In genomic region chr2:121695179-121695451, GRCh38 we compare ENCODE assay signal across 1 cellular context.
TF ChIP-seq lines count a peak whose summit lies in the region.

No MANE protein-coding gene starts in this region.

TF ChIP-seq in IMR-90, 13 proteins besides CTCF, POLR2A, EP300 and RAD21 (continued from another document):
- TF ChIP-seq, protein P1, sequence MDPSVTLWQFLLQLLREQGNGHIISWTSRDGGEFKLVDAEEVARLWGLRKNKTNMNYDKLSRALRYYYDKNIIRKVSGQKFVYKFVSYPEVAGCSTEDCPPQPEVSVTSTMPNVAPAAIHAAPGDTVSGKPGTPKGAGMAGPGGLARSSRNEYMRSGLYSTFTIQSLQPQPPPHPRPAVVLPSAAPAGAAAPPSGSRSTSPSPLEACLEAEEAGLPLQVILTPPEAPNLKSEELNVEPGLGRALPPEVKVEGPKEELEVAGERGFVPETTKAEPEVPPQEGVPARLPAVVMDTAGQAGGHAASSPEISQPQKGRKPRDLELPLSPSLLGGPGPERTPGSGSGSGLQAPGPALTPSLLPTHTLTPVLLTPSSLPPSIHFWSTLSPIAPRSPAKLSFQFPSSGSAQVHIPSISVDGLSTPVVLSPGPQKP (IDR thresholded peaks at IDR 0.05; ENCODE audit: borderline replicate concordance, low read depth, low read length): no peak
